In genomic region chr1:186155594-186155993, GRCh38 we compare ENCODE assay signal across 7 cellular contexts.
DNase-seq lines count a peak whose midpoint lies in the region; ATAC-seq and TF ChIP-seq lines count a peak whose summit lies in the region.

No MANE protein-coding gene starts in this region.

- no peak overlapping the region for H3K4me3 ChIP-seq in GM23338

- H3K9me3 Mint-ChIP-seq in GM23338 = no peaks in the 10 kb centered on the region

- no peaks in the 10 kb centered on the region for H3K79me2 ChIP-seq in GM23338 (replicated peaks; ENCODE audit: insufficient read depth)

- H3K4me2 ChIP-seq in GM23338 = no peak overlapping the region

- no peaks in the 10 kb centered on the region for H3K4me1 ChIP-seq in GM23338 (ENCODE audit: insufficient read depth)

- H3F3A ChIP-seq in GM23338 (replicated peaks; ENCODE audit: low read depth) = no peaks in the 10 kb centered on the region

- no peak overlapping the region for H3K27ac ChIP-seq in GM23338 (ENCODE audit: low read depth)

- H3K36me3 Mint-ChIP-seq in GM23338 (ENCODE audit: low read depth) = peaks cover 3% of the 10 kb centered on the region; the same call in 1 of the 3 replicates

- no peaks in the 10 kb centered on the region for H3K36me3 ChIP-seq in GM23338 (ENCODE audit: insufficient read depth)

- H3K4me1 Mint-ChIP-seq in GM23338 = no peaks in the 10 kb centered on the region

- H3K27ac Mint-ChIP-seq in GM23338 = no peak overlapping the region

- H3K9me2 ChIP-seq in GM23338 (ENCODE audit: insufficient read depth) = no peaks in the 10 kb centered on the region

- ATAC-seq in GM23338 (no peak), GM21528 (IDR thresholded peaks at IDR 0.05; ENCODE audit: low FRiP score, unreplicated experiment) (no peak)

- no peak overlapping the region for H2AFZ ChIP-seq in GM23338

- no peaks in the 10 kb centered on the region for H3K27me3 ChIP-seq in GM23338 (ENCODE audit: insufficient read depth)

- no peak overlapping the region for H3K4me3 Mint-ChIP-seq in GM23338

- DNase-seq in GM10266 (ENCODE audit: extremely low spot score) = peak; percentile 14
- peak; percentile 36 for DNase-seq in GM23338 (ENCODE audit: low spot score)
- peak; percentile 43 for DNase-seq in NCI-H1694 (lab: John Stamatoyannopoulos, UW)
- DNase-seq in astrocyte of the hippocampus (ENCODE audit: low read depth, low spot score) = peak; percentile 67
- DNase-seq in lung microvascular endothelial cell (ENCODE audit: low read depth in 2 of 2) = peak; percentile 48 to 69
- DNase-seq in NCI-H2081 treated with DMSO at 0.1 percent for 48 hours (lab: John Stamatoyannopoulos, UW) = no peak

- no peaks in the 10 kb centered on the region for H3K27me3 Mint-ChIP-seq in GM23338 (ENCODE audit: insufficient read depth, low read depth, poor library complexity)

- TF ChIP-seq CTCF in GM10266 (IDR thresholded peaks at IDR 0.05; ENCODE audit: control insufficient read depth, insufficient read depth, low read depth, missing control alignments) = peak; percentile 51
- TF ChIP-seq CTCF in GM23338 (conservative IDR thresholded peaks at IDR 0.05; ENCODE audit: low read depth in 2 of 2) = peak; percentile 59 to 67

- no peaks in the 10 kb centered on the region for H4K20me1 ChIP-seq in GM23338 (replicated peaks; ENCODE audit: insufficient read depth)

TF ChIP-seq in GM23338, 12 proteins besides CTCF, POLR2A, EP300 and RAD21:
- TF ChIP-seq JUNB (IDR thresholded peaks at IDR 0.05; ENCODE audit: unreplicated experiment) = no peak
- TF ChIP-seq STAT1 (IDR thresholded peaks at IDR 0.05; ENCODE audit: unreplicated experiment) = no peak
- no peak for TF ChIP-seq ZNF331 (CRISPR knock-in tag; IDR thresholded peaks at IDR 0.05; ENCODE audit: low read depth)
- TF ChIP-seq NANOG (IDR thresholded peaks at IDR 0.05; ENCODE audit: borderline replicate concordance) = no peak
- TF ChIP-seq EZH2phosphoT487 (IDR thresholded peaks at IDR 0.05; ENCODE audit: unreplicated experiment) = no peak
- TF ChIP-seq REST (IDR thresholded peaks at IDR 0.05; ENCODE audit: unreplicated experiment) = no peak
- TF ChIP-seq ETS1 (IDR thresholded peaks at IDR 0.05) = no peak
- no peak for TF ChIP-seq POLR2AphosphoS5 (IDR thresholded peaks at IDR 0.05; ENCODE audit: low read depth)
- TF ChIP-seq ZNF462 (CRISPR knock-in tag; IDR thresholded peaks at IDR 0.05) = no peak
- TF ChIP-seq EZH2 (IDR thresholded peaks at IDR 0.05; ENCODE audit: low read depth, unreplicated experiment) = no peak
- TF ChIP-seq CREB1 (CRISPR knock-in tag; IDR thresholded peaks at IDR 0.05; ENCODE audit: low read depth) = no peak
- no peak for TF ChIP-seq ZNF114 (CRISPR knock-in tag; IDR thresholded peaks at IDR 0.05)
